Comparison of ENCODE assay signal across 8 cellular contexts in genomic region chr2:11465485-11466306, GRCh38. TPM values are rescaled to one million over a fixed set of nuclear protein-coding genes. Genes with fewer than 3 reads are reported as not detected.
DNase-seq lines count a peak whose midpoint lies in the region; ATAC-seq, FAIRE-seq and TF ChIP-seq lines count a peak whose summit lies in the region.

E2F6 (minus strand) TSS chr2:11466161; CDS start chr2:11465879, 282 bp downstream.

- peaks cover 0 to 8% of the 10 kb centered on the region in 2 donors for H3K36me3 ChIP-seq in kidney (ENCODE audit: control insufficient read depth in 1 of 2, insufficient read depth in 2 of 2, low read length in 2 of 2)

- peak within 1 kb of the TSS; percentile 87 to 89 for H3K27ac ChIP-seq in kidney (ENCODE audit: low read depth in 2 of 2, low read length in 2 of 2)

- DNase-seq in AG09309 (ENCODE audit: low read depth) (peak; percentile 66), NCI-H510A treated with DMSO at 0.1 percent for 48 hours (lab: John Stamatoyannopoulos, UW) (peak; percentile 94), cerebellar nuclear complex (lab: John Stamatoyannopoulos, UW) (peak; percentile 53 to 82), kidney (peak; percentile 97)
- DNase-seq in activated CD4-positive, alpha-beta T cell treated with anti-CD3 and anti-CD28 coated beads for 1 hour: peak; percentile 80
- DNase-seq in stimulated activated CD4-positive, alpha-beta T cell treated with anti-CD3 and anti-CD28 coated beads, Interleukin-15, amount 100 ng/mL, for 1 hour (ENCODE audit: low read depth in 1 of 2, low spot score in 1 of 2): peak; percentile 80 to 85

- TF ChIP-seq CTCF in AG09309 (IDR thresholded peaks at IDR 0.05; ENCODE audit: control insufficient read depth, insufficient read depth, low read depth, low read length, missing control alignments) (no peak), kidney (IDR thresholded peaks at IDR 0.05; ENCODE audit: borderline replicate concordance, extremely low read depth, insufficient read depth) (no peak)

- FAIRE-seq in kidney (lab: Jason Lieb, UNC): no peak

- ATAC-seq in GM19035 (IDR thresholded peaks at IDR 0.05; ENCODE audit: unreplicated experiment) (peak; percentile 73), HG03432 (IDR thresholded peaks at IDR 0.05; ENCODE audit: unreplicated experiment) (peak; percentile 69)

- peaks cover 6 to 10% of the 10 kb centered on the region in 2 donors for H3K4me1 ChIP-seq in kidney (ENCODE audit: control insufficient read depth in 1 of 2, insufficient read depth in 1 of 2, low read depth in 1 of 2, low read length in 2 of 2)

- H3K9ac ChIP-seq in kidney (ENCODE audit: low read length in 2 of 2): peak within 1 kb of the TSS; percentile 66 to 71

- intact Hi-C loops in kidney (cut with DNase I): no loop called here

- H3K4me3 ChIP-seq in AG09309 (ENCODE audit: control insufficient read depth, low read depth, low read length) (peak within 1 kb of the TSS; percentile 79), kidney (ENCODE audit: low read length in 2 of 2) (peak within 1 kb of the TSS; percentile 88 to 92)

- H3K9me3 ChIP-seq in kidney (ENCODE audit: control insufficient read depth in 1 of 2, low read length in 2 of 2): no peaks in the 10 kb centered on the region

RNA-seq across cellular contexts. Expression of gene E2F6, which starts in this region (rescaled TPM):
- 12.7 TPM for total RNA-seq in kidney
- 7.8 TPM for polyA plus RNA-seq in kidney (ENCODE audit: insufficient read depth, low read depth, low replicate concordance)

Comparison
In these comparisons a context has a peak if more than half of its experiments do, and no peak if none do; other contexts are left out.
1. Peak in every context shown above with its lines: DNase-seq, ATAC-seq, H3K4me3 ChIP-seq and H3K27ac ChIP-seq.